In genomic region chr17:30093463-30094147, GRCh38 we compare ENCODE assay signal across 8 cellular contexts. TPM values are rescaled to one million over a fixed set of nuclear protein-coding genes. Genes with fewer than 3 reads are reported as not detected.
DNase-seq lines count a peak whose midpoint lies in the region; ATAC-seq and TF ChIP-seq lines count a peak whose summit lies in the region.

No MANE protein-coding gene starts in this region.

- H3K4me3 ChIP-seq in LNCaP clone FGC (ENCODE audit: low read depth, low read length), result no peak overlapping the region
- H3K4me3 ChIP-seq in left ventricle myocardium inferior, result no peak overlapping the region
- H3K4me3 ChIP-seq in retinal pigment epithelial cell (ENCODE audit: low read length), result no peak overlapping the region

- in situ Hi-C loops in SK-MEL-5 (cut with HindIII; ENCODE audit: low pct_unique_long_range_greater_than_20kb, low sequenced_read_pairs), result no loop called here

- peaks cover 8% of the 10 kb centered on the region for H3K4me1 ChIP-seq in left ventricle myocardium inferior

- no peak overlapping the region for H3K27ac ChIP-seq in left ventricle myocardium inferior (replicated peaks)

- DNase-seq in EL (peak; percentile 78), LNCaP clone FGC (ENCODE audit: low read depth) (no peak), SK-MEL-5 (ENCODE audit: low read depth, low spot score) (peak; percentile 85), amniotic stem cell (lab: John Stamatoyannopoulos, UW) (peak; percentile 2), left ventricle myocardium inferior (no peak), retinal pigment epithelial cell (ENCODE audit: low read depth) (no peak)

- H3K9me3 ChIP-seq in left ventricle myocardium inferior (replicated peaks), result no peaks in the 10 kb centered on the region

- no peaks in the 10 kb centered on the region for H3K36me3 ChIP-seq in left ventricle myocardium inferior

- intact Hi-C loops in left ventricle myocardium inferior (cut with micrococcal nuclease), result no loop called here

- TF ChIP-seq CTCF in LNCaP clone FGC (IDR thresholded peaks at IDR 0.05; ENCODE audit: control insufficient read depth, extremely low read depth, insufficient read depth) (peak; percentile 75), left ventricle myocardium inferior (IDR thresholded peaks at IDR 0.05; ENCODE audit: borderline replicate concordance) (peak; percentile 88), retinal pigment epithelial cell (conservative IDR thresholded peaks at IDR 0.05; ENCODE audit: low read depth, low read length) (peak; percentile 73)

- H3K27me3 ChIP-seq in left ventricle myocardium inferior (ENCODE audit: low read depth), result peaks cover 11% of the 10 kb centered on the region

- no peak for ATAC-seq in GM19463 (IDR thresholded peaks at IDR 0.05; ENCODE audit: unreplicated experiment)
- no peak for ATAC-seq in HG03108 (IDR thresholded peaks at IDR 0.05; ENCODE audit: unreplicated experiment)

RNA-seq across cellular contexts. Expression of gene NSRP1, which starts 23.0 kb away (rescaled TPM):
- 11.7 and 14.8 TPM in 2 replicates for total RNA-seq in SK-MEL-5 (2014; rRNA removed; shearing (Covaris generic))
- 16.9 and 22.1 TPM in 2 replicates for polyA plus RNA-seq in SK-MEL-5 (2015; cell fraction: cytosol; rRNA removed)
- polyA plus RNA-seq in SK-MEL-5 (2015; cell fraction: nucleus; rRNA removed), result 18.0 and 20.9 TPM in 2 replicates
- 26.9 TPM for total RNA-seq in left ventricle myocardium inferior

Comparison
In these comparisons a context has a peak if more than half of its experiments do, and no peak if none do; other contexts are left out.
1. DNase-seq: peak in EL (single experiment), SK-MEL-5 (single experiment) and amniotic stem cell (single experiment); none in LNCaP clone FGC (single experiment), left ventricle myocardium inferior (single experiment) and retinal pigment epithelial cell (single experiment).
2. Peak in every context shown above with its lines, with median percentiles within 50 percentile points of each other: CTCF ChIP-seq.